ENCODE assay signal across 26 cellular contexts in the genomic region with DNA sequence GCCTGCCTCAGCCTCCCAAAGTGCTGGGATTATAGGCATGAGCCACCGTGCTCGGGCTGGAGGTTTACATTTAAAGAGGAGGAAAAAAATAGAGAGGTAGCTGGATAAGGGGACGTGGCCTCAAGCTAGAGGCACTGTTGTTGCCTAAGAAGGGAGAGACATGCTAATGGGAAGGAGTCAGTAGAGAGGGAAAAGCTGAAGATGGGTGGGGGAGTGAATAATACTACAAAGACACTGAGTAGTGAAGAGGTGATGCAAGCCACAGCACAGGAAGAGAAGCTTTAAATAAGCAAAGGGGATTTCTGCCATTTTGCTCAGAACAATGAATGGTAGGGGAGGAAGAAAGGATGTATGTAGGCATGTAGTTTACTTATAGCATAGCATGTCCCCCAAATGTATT. TPM values are rescaled to one million over a fixed set of nuclear protein-coding genes. Genes with fewer than 3 reads are reported as not detected.
DNase-seq lines count a peak whose midpoint lies in the region; FAIRE-seq and TF ChIP-seq lines count a peak whose summit lies in the region.
"Had no signal": no experiment of that assay in that cellular context is flagged by ENCODE, and none has a peak within 500 bp of the region (broad histone marks: within the 10 kb centered on the region; RNA-seq: fewer than 3 reads in every experiment).

No MANE protein-coding gene starts in this region.

- DNase-seq in MV-4-11 (lab: John Stamatoyannopoulos, UW) (peak; percentile 15), OCI-LY7 (ENCODE audit: low spot score) (no peak), bronchial epithelial cell (ENCODE audit: low read depth) (peak; percentile 51), smooth muscle cell (lab: John Stamatoyannopoulos, UW; ENCODE audit: unreplicated experiment) (no peak), A673 (ENCODE audit: low spot score) (no peak), activated gamma-delta T cell treated with Interleukin-2 at 50 U/mL for 16 hours (no peak), kidney glomerular epithelial cell (lab: John Stamatoyannopoulos, UW) (no peak)
- DNase-seq: ACHN, Calu3, DND-41, GOT3, HFFc6, Kasumi-1, NCI-H1048, NCI-H1417, NCI-H1694 treated with DMSO at 0.1 percent for 48 hours, NCI-H2081, NCI-H2227 treated with DMSO at 0.1 percent for 48 hours, NCI-H526 treated with DMSO at 0.1 percent for 48 hours, SIG-M5, SW 1271 had no signal

- H3K4me1 ChIP-seq in OCI-LY7 (ENCODE audit: insufficient read depth, low read length, poor library complexity, severe bottlenecking), result peaks cover 6% of the 10 kb centered on the region
- peaks cover 10% of the 10 kb centered on the region for H3K4me1 ChIP-seq in smooth muscle cell (ENCODE audit: low read depth)
- H3K4me1 ChIP-seq in A673 (ENCODE audit: insufficient read depth, low read length, poor library complexity, severe bottlenecking), result no peaks in the 10 kb centered on the region

- H3K4me2 ChIP-seq in OCI-LY7 (ENCODE audit: low read length) (no peak overlapping the region), smooth muscle cell (no peak overlapping the region)

- intact Hi-C loops in OCI-LY7 (cut with micrococcal nuclease; ENCODE audit: unreplicated experiment), result no loop called here
- intact Hi-C loops in A673 (cut with micrococcal nuclease; ENCODE audit: unreplicated experiment), result no loop called here

- peak overlapping the region; percentile 19; the same call in 1 of the 2 replicates for H2AFZ ChIP-seq in OCI-LY7 (ENCODE audit: low read length)
- peak overlapping the region; percentile 34 for H2AFZ ChIP-seq in smooth muscle cell (ENCODE audit: low read depth)

- 46% methylated on average over 3 of the region's 3 CpGs for WGBS in smooth muscle cell (ENCODE audit: low lambda C conversion rate)

- H3K27me3 ChIP-seq in bronchial epithelial cell (ENCODE audit: control insufficient read depth, insufficient read depth, low read length) (no peaks in the 10 kb centered on the region), smooth muscle cell (ENCODE audit: low read depth) (no peaks in the 10 kb centered on the region), A673 (replicated peaks; ENCODE audit: insufficient read depth, low read depth, low read length, poor library complexity) (peaks cover 13% of the 10 kb centered on the region)

- H3K27ac ChIP-seq in OCI-LY7 (ENCODE audit: low read depth, low read length, poor library complexity, severe bottlenecking) (no peak overlapping the region), smooth muscle cell (ENCODE audit: low read depth) (no peak overlapping the region), A673 (ENCODE audit: low read depth, low read length, poor library complexity, severe bottlenecking) (no peak overlapping the region)
- H3K27ac ChIP-seq: SK-N-MC had no signal

- CTCF ChIA-PET in OCI-LY7 (lab: Charles Lee; ENCODE audit: unreplicated experiment), result no interaction called here
- CTCF ChIA-PET in A673 (lab: Charles Lee), result no interaction called here

- H4K20me1 ChIP-seq in OCI-LY7 (ENCODE audit: insufficient read depth, low read length) (no peaks in the 10 kb centered on the region), smooth muscle cell (ENCODE audit: low read depth) (no peaks in the 10 kb centered on the region)

- no peaks in the 10 kb centered on the region for H3K9me3 ChIP-seq in OCI-LY7 (ENCODE audit: low read length)
- no peaks in the 10 kb centered on the region for H3K9me3 ChIP-seq in smooth muscle cell (replicated peaks; ENCODE audit: low read depth)
- no peaks in the 10 kb centered on the region for H3K9me3 ChIP-seq in A673 (ENCODE audit: low read depth, low read length, poor library complexity, severe bottlenecking)
- H3K9me3 ChIP-seq: HAP-1 had no signal

- no peak overlapping the region for H3K9ac ChIP-seq in smooth muscle cell (ENCODE audit: low read depth)

- no peaks in the 10 kb centered on the region for H3K79me2 ChIP-seq in OCI-LY7 (ENCODE audit: insufficient read depth, low read depth, low read length)
- H3K79me2 ChIP-seq in smooth muscle cell (ENCODE audit: low read depth), result no peaks in the 10 kb centered on the region

- BruUV-seq in OCI-LY7 (replicated peaks; lab: Mats Ljungman, UMichigan), result no TSS peak
- BruUV-seq in A673 (replicated peaks; lab: Mats Ljungman, UMichigan), result no TSS peak

- H3K4me3 ChIP-seq in OCI-LY7 (ENCODE audit: low read depth, low read length, poor library complexity, severe bottlenecking), result no peak overlapping the region
- no peak overlapping the region for H3K4me3 ChIP-seq in bronchial epithelial cell (ENCODE audit: low read depth, low read length)
- H3K4me3 ChIP-seq in smooth muscle cell, result no peak overlapping the region
- H3K4me3 ChIP-seq in A673 (ENCODE audit: low read depth, low read length, poor library complexity, severe bottlenecking), result no peak overlapping the region
- H3K4me3 ChIP-seq: HAP-1, K562, SK-N-MC had no signal

- H3K9me2 ChIP-seq in OCI-LY7 (ENCODE audit: insufficient read depth, low read length), result no peaks in the 10 kb centered on the region

- no peaks in the 10 kb centered on the region for H3F3A ChIP-seq in smooth muscle cell (ENCODE audit: low read depth)

- POLR2A ChIA-PET in OCI-LY7 (lab: Charles Lee) (no interaction called here), A673 (lab: Charles Lee; ENCODE audit: low non-redundant PET) (no interaction called here)

- no peak for FAIRE-seq in bronchial epithelial cell (lab: Jason Lieb, UNC)
- FAIRE-seq: HTR-8/SVneo, K562, RCC 7860 had no signal

- no peaks in the 10 kb centered on the region; the same call in 1 of the 2 replicates for H3K36me3 ChIP-seq in OCI-LY7 (ENCODE audit: insufficient read depth, low read length)
- no peaks in the 10 kb centered on the region for H3K36me3 ChIP-seq in bronchial epithelial cell (ENCODE audit: control insufficient read depth, insufficient read depth, low read length)
- no peaks in the 10 kb centered on the region for H3K36me3 ChIP-seq in smooth muscle cell (ENCODE audit: low read depth)
- no peaks in the 10 kb centered on the region for H3K36me3 ChIP-seq in A673 (ENCODE audit: insufficient read depth, low read length, poor library complexity, severe bottlenecking)
- H3K36me3 ChIP-seq: HAP-1 had no signal

- no peak for TF ChIP-seq CTCF in OCI-LY7 (conservative IDR thresholded peaks at IDR 0.05; ENCODE audit: low read length)
- no peak for TF ChIP-seq CTCF in bronchial epithelial cell (IDR thresholded peaks at IDR 0.05; ENCODE audit: insufficient read depth, low read length, severe bottlenecking)
- no peak for TF ChIP-seq CTCF in smooth muscle cell (IDR thresholded peaks at IDR 0.05; ENCODE audit: borderline replicate concordance, insufficient read depth, poor library complexity, severe bottlenecking)
- TF ChIP-seq CTCF in A673 (conservative IDR thresholded peaks at IDR 0.05; ENCODE audit: low read depth, low read length), result no peak

RNA-seq across cellular contexts. Expression of a gene that starts 11.5 kb away (rescaled TPM):
- 40.2 and 47.0 TPM in 2 replicates for total RNA-seq in OCI-LY7 (2014; rRNA removed; shearing (Covaris generic))
- total RNA-seq in OCI-LY7 (2022), result 42.7 and 49.5 TPM in 2 replicates
- total RNA-seq in bronchial epithelial cell, result 12.8 and 16.3 TPM in 2 replicates
- 162 and 233 TPM in 2 replicates for total RNA-seq in smooth muscle cell
- 86.7 and 120 TPM in 2 replicates for polyA plus RNA-seq in smooth muscle cell
- total RNA-seq in A673 (2021), result 55.3 and 59.3 TPM in 2 replicates

Comparison
In these comparisons a context has a peak if more than half of its experiments do, and no peak if none do; other contexts are left out.
1. DNase-seq: peak in MV-4-11 (single experiment) and bronchial epithelial cell (single experiment); none in OCI-LY7 (single experiment), smooth muscle cell (single experiment), A673 (single experiment), activated gamma-delta T cell treated with Interleukin-2 at 50 U/mL for 16 hours (single experiment) and kidney glomerular epithelial cell (single experiment).